In the genomic region with DNA sequence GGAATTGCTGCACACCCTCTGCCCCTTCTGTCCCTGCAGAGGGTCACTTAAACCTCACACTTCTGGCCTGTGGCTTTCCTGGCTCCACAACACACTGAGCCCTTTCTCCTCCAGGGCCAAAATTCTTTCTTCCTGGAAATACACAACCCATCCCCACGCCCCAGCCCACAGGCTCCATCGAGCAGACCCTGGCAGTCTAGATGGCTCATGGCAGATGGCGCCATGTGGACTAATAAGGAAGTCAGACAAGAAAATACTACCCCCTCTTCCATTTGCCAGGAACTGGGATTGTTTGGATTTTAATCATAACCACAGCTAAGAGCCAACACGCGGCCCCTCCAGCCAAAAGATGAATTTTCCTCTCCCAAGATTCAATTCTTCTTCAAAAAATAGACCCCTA, we compare ENCODE assay signal across 35 cellular contexts.
"Had no signal": no experiment of that assay in that cellular context is flagged by ENCODE, and none has a peak within 500 bp of the region (broad histone marks: within the 10 kb centered on the region; RNA-seq: fewer than 3 reads in every experiment).

No MANE protein-coding gene starts in this region.

- H3K9me3 ChIP-seq: ascending aorta had no signal

- H3K27ac Mint-ChIP-seq: activated CD4-positive, alpha-beta memory T cell treated with anti-CD3 and anti-CD28 coated beads, Interleukin-2, amount 10 ng/mL, durations not matched to agents 7 days and 5 days; activated naive CD8-positive, alpha-beta T cell treated with anti-CD3 and anti-CD28 coated beads for 36 hours; activated T-cell treated with anti-CD3 and anti-CD28 coated beads, Interleukin-2, amount 50 U/mL, for 72 hours; activated T-helper 17 cell treated with anti-CD3 and anti-CD28 coated beads, Interleukin-2, amount 50 U/mL, for 72 hours; brain had no signal

- H3K36me3 Mint-ChIP-seq: activated naive CD8-positive, alpha-beta T cell treated with anti-CD3 and anti-CD28 coated beads for 36 hours had no signal

- H3K4me3 Mint-ChIP-seq: activated CD4-positive, alpha-beta memory T cell treated with anti-CD3 and anti-CD28 coated beads, Interleukin-2, amount 10 ng/mL, durations not matched to agents 7 days and 5 days; activated naive CD8-positive, alpha-beta T cell treated with anti-CD3 and anti-CD28 coated beads for 36 hours; activated T-cell treated with anti-CD3 and anti-CD28 coated beads, Interleukin-2, amount 50 U/mL, for 72 hours; activated T-helper 17 cell treated with anti-CD3 and anti-CD28 coated beads, Interleukin-2, amount 50 U/mL, for 72 hours; brain had no signal

- H3K9me3 Mint-ChIP-seq: activated CD4-positive, alpha-beta memory T cell treated with anti-CD3 and anti-CD28 coated beads, Interleukin-2, amount 10 ng/mL, durations not matched to agents 7 days and 5 days; activated naive CD8-positive, alpha-beta T cell treated with anti-CD3 and anti-CD28 coated beads for 36 hours; activated T-cell treated with anti-CD3 and anti-CD28 coated beads, Interleukin-2, amount 50 U/mL, for 72 hours; activated T-helper 17 cell treated with anti-CD3 and anti-CD28 coated beads, Interleukin-2, amount 50 U/mL, for 72 hours had no signal

- H3K4me3 ChIP-seq: ascending aorta, K562, PC-9, SK-N-MC had no signal

- ATAC-seq: activated T-cell treated with anti-CD3 and anti-CD28 coated beads, Interleukin-2, amount 50 U/mL, for 72 hours; activated T-helper 17 cell treated with anti-CD3 and anti-CD28 coated beads, Interleukin-2, amount 50 U/mL, for 72 hours; K562; Right ventricle myocardium inferior had no signal

- H3K27me3 Mint-ChIP-seq: activated CD4-positive, alpha-beta memory T cell treated with anti-CD3 and anti-CD28 coated beads, Interleukin-2, amount 10 ng/mL, durations not matched to agents 7 days and 5 days; activated naive CD8-positive, alpha-beta T cell treated with anti-CD3 and anti-CD28 coated beads for 36 hours; brain had no signal

- H3K27ac ChIP-seq: PC-9, RWPE1, SK-N-MC, WERI-Rb-1 had no signal

- H3K27me3 ChIP-seq: ascending aorta had no signal

- H3K36me3 ChIP-seq: WERI-Rb-1 had no signal

- H3K4me1 Mint-ChIP-seq: activated CD4-positive, alpha-beta memory T cell treated with anti-CD3 and anti-CD28 coated beads, Interleukin-2, amount 10 ng/mL, durations not matched to agents 7 days and 5 days; activated naive CD8-positive, alpha-beta T cell treated with anti-CD3 and anti-CD28 coated beads for 36 hours; activated T-helper 17 cell treated with anti-CD3 and anti-CD28 coated beads, Interleukin-2, amount 50 U/mL, for 72 hours had no signal

- H3K4me1 ChIP-seq: ascending aorta had no signal

- DNase-seq: activated CD4-positive, alpha-beta memory T cell treated with anti-CD3 and anti-CD28 coated beads, Interleukin-2, amount 10 ng/mL, durations not matched to agents 7 days and 5 days; activated CD4-positive, alpha-beta T cell treated with anti-CD3 and anti-CD28 coated beads for 1 hour; activated CD4-positive, alpha-beta T cell treated with anti-CD3 and anti-CD28 coated beads for 48 hours; activated CD4-positive, CD25-positive, alpha-beta regulatory T cell; activated CD8-positive, alpha-beta memory T cell treated with anti-CD3 and anti-CD28 coated beads for 24 hours; activated effector memory CD4-positive, alpha-beta T cell treated with anti-CD3 and anti-CD28 coated beads, Interleukin-2, amount 50 U/mL, for 16 hours; activated naive CD4-positive, alpha-beta T cell; activated naive CD4-positive, alpha-beta T cell treated with anti-CD3 and anti-CD28 coated beads, Interleukin-2, amount 50 U/mL, for 16 hours; activated naive CD8-positive, alpha-beta T cell treated with anti-CD3 and anti-CD28 coated beads for 36 hours; activated T-cell treated with anti-CD3 and anti-CD28 coated beads, Interleukin-2, amount 50 U/mL, for 1 hour; activated T-cell treated with anti-CD3 and anti-CD28 coated beads, Interleukin-2, amount 50 U/mL, for 72 hours; amniotic stem cell; caudate nucleus; cerebellar nuclear complex; MM.1S; MV-4-11; NCI-H1092; NCI-H146; NCI-H1930; NCI-H2081 treated with DMSO at 0.1 percent for 48 hours; NCI-H226; NCI-H510A; NCI-H526; NCI-H748 treated with DMSO at 0.1 percent for 48 hours; NK-92 treated with Interleukin-12 subunit alpha and Interleukin-12 subunit beta, amount 100 ng/mL, for 24 hours; PC-9; T1000; WERI-Rb-1 had no signal
